In the genomic region with DNA sequence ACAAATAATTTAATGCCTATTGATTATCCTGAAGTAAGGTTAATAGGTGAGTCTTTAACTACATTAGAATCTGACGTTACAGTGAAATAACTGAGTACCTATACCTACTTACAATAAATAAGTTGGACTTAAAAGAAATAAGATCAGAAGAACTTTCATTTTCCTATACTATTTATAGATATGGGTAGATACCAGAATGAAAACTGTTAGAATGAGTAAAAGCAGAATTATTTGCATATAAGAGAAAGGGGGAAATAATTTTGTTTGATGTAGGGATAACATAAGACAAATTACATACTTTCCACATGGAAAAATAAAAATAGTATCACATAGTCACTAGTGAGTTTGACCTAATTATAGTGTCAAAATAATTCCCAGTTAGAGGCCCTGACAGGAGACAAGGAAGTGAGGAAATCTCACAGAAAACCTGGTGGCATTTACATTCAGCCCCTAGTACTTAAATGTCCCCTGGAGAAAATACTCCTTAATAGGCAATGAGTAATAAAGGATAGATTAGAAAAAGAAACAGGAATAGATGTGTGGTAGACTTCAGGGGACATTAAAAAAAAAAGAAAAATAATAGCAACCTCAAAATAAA, we compare ENCODE assay signal across 11 cellular contexts. TPM values are rescaled to one million over a fixed set of nuclear protein-coding genes. Genes with fewer than 3 reads are reported as not detected.
DNase-seq lines count a peak whose midpoint lies in the region; ATAC-seq, FAIRE-seq and TF ChIP-seq lines count a peak whose summit lies in the region.
"Had no signal": no experiment of that assay in that cellular context is flagged by ENCODE, and none has a peak within 500 bp of the region (broad histone marks: within the 10 kb centered on the region; RNA-seq: fewer than 3 reads in every experiment).

No MANE protein-coding gene starts in this region.

- SMC1A ChIA-PET in GM12878 (lab: Charles Lee; ENCODE audit: uncharacterized antibody, unreplicated experiment) = interaction anchor here (0.7 to 1.4 kb wide), 2 partner anchors 24 to 54 kb away, joined by 3 to 5 read pairs; no protein-coding TSS in a partner anchor

- H3K27me3 ChIP-seq in CD8-positive, alpha-beta memory T cell (ENCODE audit: insufficient read depth, low read length, poor library complexity, severe bottlenecking) = no peaks in the 10 kb centered on the region
- H3K27me3 ChIP-seq in GM12878 (replicated peaks in 1 of 2; ENCODE audit: control insufficient read depth in 2 of 2, insufficient read depth in 2 of 2, low read length in 1 of 2) = no peaks in the 10 kb centered on the region

- TF ChIP-seq CTCF in GM12878 (IDR thresholded peaks at IDR 0.05 in 2 of 3, conservative IDR thresholded peaks at IDR 0.05 in 1 of 3; ENCODE audit: control insufficient read depth in 2 of 3, extremely low read depth in 1 of 3, insufficient read depth in 1 of 3, low read depth in 3 of 3, low read length in 3 of 3) = no peak

- no peak for TF ChIP-seq POLR2A in GM12878 (IDR thresholded peaks at IDR 0.05; ENCODE audit: low read depth, low read length)

- no peak overlapping the region for H2AFZ ChIP-seq in GM12878 (ENCODE audit: control insufficient read depth, low read depth, low read length)

- peak overlapping the region; percentile 79 for H3K4me2 ChIP-seq in GM12878 (ENCODE audit: control insufficient read depth, insufficient read depth)

- 0% methylated on average over 1 of the region's 1 CpG for WGBS in GM12878 (ENCODE audit: insufficient coverage, insufficient replicate concordance, low lambda C conversion rate, missing lambda C conversion rate)

- peaks cover 0 to 16% (median 0%) of the 10 kb centered on the region in 3 donors for H3K36me3 Mint-ChIP-seq in CD8-positive, alpha-beta memory T cell

- peak; percentile 44 for ATAC-seq in GM18520 (IDR thresholded peaks at IDR 0.05; ENCODE audit: unreplicated experiment)
- peak; percentile 65 for ATAC-seq in HG02938 (IDR thresholded peaks at IDR 0.05; ENCODE audit: unreplicated experiment)
- peak; percentile 72 for ATAC-seq in GM12878
- no peak for ATAC-seq in HG02840 (IDR thresholded peaks at IDR 0.05; ENCODE audit: low FRiP score, unreplicated experiment)

- H3K9me3 Mint-ChIP-seq in CD8-positive, alpha-beta memory T cell = no peaks in the 10 kb centered on the region

- RAD21 ChIA-PET in GM12878 (lab: Charles Lee; ENCODE audit: unreplicated experiment) = no interaction called here

- no peaks in the 10 kb centered on the region for H3K36me3 ChIP-seq in CD8-positive, alpha-beta memory T cell (ENCODE audit: insufficient read depth, low read length)
- peaks cover 0 to 13% of the 10 kb centered on the region in 2 experiments; a peak in 1 of 4 replicates for H3K36me3 ChIP-seq in GM12878 (ENCODE audit: control insufficient read depth in 2 of 2, insufficient read depth in 2 of 2, low read length in 1 of 2)
- H3K36me3 ChIP-seq: thoracic aorta had no signal

- intact Hi-C loops in GM12878 (cut with micrococcal nuclease; ENCODE audit: unreplicated experiment) = no loop called here

- BruUV-seq in GM12878 (replicated peaks; lab: Mats Ljungman, UMichigan) = no TSS peak

- DNase-seq in CD8-positive, alpha-beta memory T cell = no peak
- no peak for DNase-seq in GM12878 (ENCODE audit: low read depth, low spot score)
- DNase-seq in NCI-H1092 treated with DMSO at 0.1 percent for 48 hours (lab: John Stamatoyannopoulos, UW) = no peak
- no peak for DNase-seq in NCI-H524 treated with DMSO at 0.1 percent for 48 hours (lab: John Stamatoyannopoulos, UW)
- DNase-seq in activated CD8-positive, alpha-beta memory T cell treated with anti-CD3 and anti-CD28 coated beads, Interleukin-2, amount 50 U/mL, for 48 hours = no peak
- DNase-seq: activated gamma-delta T cell treated with Interleukin-2 at 50 U/mL for 16 hours had no signal

- H3K27me3 Mint-ChIP-seq in CD8-positive, alpha-beta memory T cell = no peaks in the 10 kb centered on the region

- H3K27ac ChIP-seq in CD8-positive, alpha-beta memory T cell (ENCODE audit: low read depth, low read length) = no peak overlapping the region
- H3K27ac ChIP-seq in GM12878 (ENCODE audit: control insufficient read depth, insufficient read depth) = peak overlapping the region; percentile 55
- H3K27ac ChIP-seq: thoracic aorta had no signal

- CTCF ChIA-PET in CD8-positive, alpha-beta memory T cell (lab: Charles Lee) = no interaction called here
- CTCF ChIA-PET in GM12878 (lab: Yijun Ruan, JAX) = interaction anchor here (1.2 to 1.4 kb wide), 3 partner anchors 20 to 74 kb away, joined by 3 to 4 read pairs (median 3); no protein-coding TSS in a partner anchor

- H4K20me1 ChIP-seq in GM12878 (ENCODE audit: control insufficient read depth, insufficient read depth) = no peaks in the 10 kb centered on the region

- no peaks in the 10 kb centered on the region for H3K9me3 ChIP-seq in CD8-positive, alpha-beta memory T cell (ENCODE audit: low read length)
- peaks cover 7% of the 10 kb centered on the region; the same call in 2 of the 3 replicates for H3K9me3 ChIP-seq in GM12878 (replicated peaks; ENCODE audit: control insufficient read depth, insufficient read depth, low read length)
- H3K9me3 ChIP-seq: thoracic aorta had no signal

- TF ChIP-seq RAD21 in GM12878 (IDR thresholded peaks at IDR 0.05; ENCODE audit: insufficient read depth, low read depth, low read length) = no peak

- in situ Hi-C loops in GM12878 (cut with MboI) = no loop called here

- FAIRE-seq in GM12878 (lab: Jason Lieb, UNC) = no peak
- FAIRE-seq: colon had no signal

- peak overlapping the region in 2 of 7 donors; percentile 3 to 11 for H3K4me3 Mint-ChIP-seq in CD8-positive, alpha-beta memory T cell

- no peak for TF ChIP-seq EP300 in GM12878 (IDR thresholded peaks at IDR 0.05; ENCODE audit: borderline replicate concordance in 1 of 2, control insufficient read depth in 1 of 2, low read depth in 2 of 2, low read length in 2 of 2)

- no peak overlapping the region for H3K4me3 ChIP-seq in CD8-positive, alpha-beta memory T cell (ENCODE audit: low read length)
- no peak overlapping the region for H3K4me3 ChIP-seq in GM12878
- H3K4me3 ChIP-seq: thoracic aorta had no signal

- peaks cover 18% of the 10 kb centered on the region for H3K4me1 ChIP-seq in CD8-positive, alpha-beta memory T cell (ENCODE audit: insufficient read depth, low read length)
- peaks cover 7% of the 10 kb centered on the region; the same call in 1 of the 2 replicates for H3K4me1 ChIP-seq in GM12878 (ENCODE audit: control insufficient read depth, insufficient read depth, low read length)

- POLR2A ChIA-PET in CD8-positive, alpha-beta memory T cell (lab: Charles Lee) = no interaction called here
- POLR2A ChIA-PET in GM12878 (lab: Charles Lee) = interaction anchor here (1.0 kb wide), 1 partner anchor 23 kb away, joined by 4 read pairs; no protein-coding TSS in a partner anchor

- H3K79me2 ChIP-seq in GM12878 (ENCODE audit: control insufficient read depth, insufficient read depth, low read length) = peaks cover 87% of the 10 kb centered on the region

- H3K4me1 Mint-ChIP-seq in CD8-positive, alpha-beta memory T cell = peaks cover 57 to 84% (median 78%) of the 10 kb centered on the region in 3 donors

- H3K27ac Mint-ChIP-seq in CD8-positive, alpha-beta memory T cell = peak overlapping the region in 5 of 8 donors; percentile 23 to 64 (median 55)

- no peak overlapping the region; the same call in 1 of the 2 replicates for H3K9ac ChIP-seq in GM12878 (ENCODE audit: control insufficient read depth, insufficient read depth, low read length)

TF ChIP-seq in GM12878, 131 proteins besides CTCF, POLR2A, EP300 and RAD21:
- TF ChIP-seq STAT3 (IDR thresholded peaks at IDR 0.05; ENCODE audit: low read depth, low read length) = no peak
- TF ChIP-seq TCF7 (IDR thresholded peaks at IDR 0.05; ENCODE audit: borderline replicate concordance) = peak; percentile 19; the same call in 1 of the 2 replicates
- TF ChIP-seq RELA (IDR thresholded peaks at IDR 0.05; ENCODE audit: borderline replicate concordance, partially characterized antibody) = no peak
- peak; percentile 57; the same call in 1 of the 2 replicates for TF ChIP-seq NFIC (IDR thresholded peaks at IDR 0.05; ENCODE audit: low read depth, low read length)
- TF ChIP-seq ASH2L (IDR thresholded peaks at IDR 0.05; ENCODE audit: borderline replicate concordance, low read depth) = no peak
- TF ChIP-seq MEF2A (IDR thresholded peaks at IDR 0.05; ENCODE audit: insufficient read depth, low read depth, low read length) = peak; percentile 78; the same call in 1 of the 2 replicates
- peak; percentile 51 for TF ChIP-seq JUNB (IDR thresholded peaks at IDR 0.05)
- no peak for TF ChIP-seq BRCA1 (IDR thresholded peaks at IDR 0.05; ENCODE audit: low read depth, low read length)

RNA-seq across cellular contexts. Expression of a gene that starts 28.6 kb away (rescaled TPM):
- total RNA-seq in CD8-positive, alpha-beta memory T cell = 100 to 1,000 TPM in 1 of 2 experiments, 10 to 100 TPM in 1; 98.1 to 105 TPM
- polyA plus RNA-seq in CD8-positive, alpha-beta memory T cell = 30.7 TPM
- 33.2 and 42.8 TPM in 2 replicates for total RNA-seq in GM12878 (2013; cell fraction: nucleolus; rRNA removed)
- 38.8 and 45.1 TPM in 2 replicates for total RNA-seq in GM12878 (2014; rRNA removed)
- 48.2 and 51.8 TPM in 2 replicates for total RNA-seq in GM12878 (2014; rRNA removed; fragmentation: Illumina TruSeq; extraction: Trizol)
- 77.1 and 82.5 TPM in 2 replicates for total RNA-seq in GM12878 (2021)
- 20.8 TPM for polyA plus RNA-seq in GM12878 (2011; ENCODE audit: low read depth)
- 124 and 137 TPM in 2 replicates for polyA plus RNA-seq in GM12878 (2011; rRNA removed)
- 57.2 and 79.4 TPM in 2 replicates for polyA plus RNA-seq in GM12878 (2011; cell fraction: cytosol; rRNA removed)
- 49.0 and 62.0 TPM in 2 replicates for polyA plus RNA-seq in GM12878 (2011; cell fraction: nucleus; rRNA removed)
- 39.3 and 61.9 TPM in 2 replicates for polyA plus RNA-seq in GM12878 (2012)
- 48.2 and 72.3 TPM in 2 replicates for polyA plus RNA-seq in GM12878 (2014; fragmentation: Illumina TruSeq; extraction: Trizol)
- polyA plus RNA-seq in GM12878 (2014; fragmentation: Nextera tagmentation; extraction: Ambion mirVana) = 1 to 10 TPM; 8.4 to 9.8 TPM
- polyA plus RNA-seq in GM12878 (2014; rRNA removed) = 43.1 and 47.1 TPM in 2 replicates
- polyA plus RNA-seq in GM12878 (2016; fragmentation: Nextera tagmentation; extraction: Ambion mirVana) = 10 to 100 TPM; 27.2 to 30.6 TPM
- polyA minus RNA-seq in GM12878 (2011; rRNA and poly(A)+ RNA removed) = 67.5 and 162 TPM in 2 replicates
- polyA minus RNA-seq in GM12878 (2011; cell fraction: cytosol; rRNA and poly(A)+ RNA removed) = 26.2 and 45.2 TPM in 2 replicates
- polyA minus RNA-seq in GM12878 (2011; cell fraction: nucleus; rRNA and poly(A)+ RNA removed) = 12.5 and 16.6 TPM in 2 replicates
